In the genomic region with DNA sequence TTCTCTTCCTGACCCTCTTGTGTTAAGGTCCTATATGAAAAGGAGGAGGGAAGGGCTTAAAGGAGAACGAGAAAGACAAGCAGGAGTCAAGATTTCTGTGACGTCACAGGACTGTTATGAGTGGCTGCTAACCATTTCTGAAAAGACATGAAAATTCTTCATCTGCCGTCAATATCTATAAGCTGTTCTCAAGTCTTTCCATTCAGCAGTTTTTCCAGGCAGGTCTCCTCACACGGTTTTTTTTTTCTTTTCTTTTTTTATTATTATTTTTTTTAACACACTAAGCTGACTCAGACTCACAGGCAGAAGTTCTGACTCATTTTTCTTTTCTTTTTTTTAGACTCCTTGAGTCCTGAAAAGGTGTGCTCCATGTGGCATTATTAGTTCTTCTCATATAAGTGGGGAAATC, we compare ENCODE assay signal across 16 cellular contexts.
DNase-seq lines count a peak whose midpoint lies in the region; ATAC-seq, FAIRE-seq and TF ChIP-seq lines count a peak whose summit lies in the region.
"Had no signal": no experiment of that assay in that cellular context is flagged by ENCODE, and none has a peak within 500 bp of the region (broad histone marks: within the 10 kb centered on the region; RNA-seq: fewer than 3 reads in every experiment).

No MANE protein-coding gene starts in this region.

- no peaks in the 10 kb centered on the region for H3K9me2 ChIP-seq in OCI-LY7 (ENCODE audit: insufficient read depth, low read length)

- H3K9me1 ChIP-seq in endothelial cell of umbilical vein (replicated peaks; ENCODE audit: control insufficient read depth, extremely low read depth, insufficient read depth, low read length) = no peaks in the 10 kb centered on the region

- H3K79me2 ChIP-seq in endothelial cell of umbilical vein (ENCODE audit: control insufficient read depth, insufficient read depth, low read length) (no peaks in the 10 kb centered on the region), OCI-LY7 (ENCODE audit: insufficient read depth, low read depth, low read length) (no peaks in the 10 kb centered on the region)

- H3K4me3 Mint-ChIP-seq in stimulated activated naive CD8-positive, alpha-beta T cell treated with anti-CD3 and anti-CD28 coated beads, Interleukin-15, amount 100 ng/mL, for 72 hours = no peak overlapping the region
- no peak overlapping the region for H3K4me3 Mint-ChIP-seq in effector memory CD8-positive, alpha-beta T cell

- dilution Hi-C loops in endothelial cell of umbilical vein (cut with MboI; ENCODE audit: extremely low pct_ligation_motif_present, low sequenced_read_pairs) = no loop called here

- H3K36me3 Mint-ChIP-seq in effector memory CD8-positive, alpha-beta T cell (ENCODE audit: insufficient read depth) = no peaks in the 10 kb centered on the region

- FAIRE-seq in endothelial cell of umbilical vein (lab: Jason Lieb, UNC) = no peak
- no peak for FAIRE-seq in D721Med (lab: Jason Lieb, UNC)

- ATAC-seq in stimulated activated naive CD8-positive, alpha-beta T cell treated with anti-CD3 and anti-CD28 coated beads, Interleukin-15, Interleukin-2, amounts not matched to agents 100 U/mL and 50 U/mL, for 24 hours = peak; percentile 36
- no peak for ATAC-seq in stimulated activated naive CD8-positive, alpha-beta T cell treated with anti-CD3 and anti-CD28 coated beads, Interleukin-15, amount 100 ng/mL, for 72 hours
- ATAC-seq in Panc1 = no peak
- ATAC-seq in effector memory CD8-positive, alpha-beta T cell (replicated peaks) = no peak

- no peak overlapping the region for H3K27ac Mint-ChIP-seq in stimulated activated naive CD8-positive, alpha-beta T cell treated with anti-CD3 and anti-CD28 coated beads, Interleukin-15, amount 100 ng/mL, for 72 hours
- H3K27ac Mint-ChIP-seq in effector memory CD8-positive, alpha-beta T cell = no peak overlapping the region

- no peak overlapping the region for H3K9ac ChIP-seq in endothelial cell of umbilical vein (replicated peaks; ENCODE audit: extremely low read depth, insufficient read depth, low read length)
- H3K9ac ChIP-seq: BLaER1 had no signal

- H3K4me3 ChIP-seq in Panc1 (ENCODE audit: low read depth in 2 of 2, low read length in 2 of 2) = no peak overlapping the region
- no peak overlapping the region for H3K4me3 ChIP-seq in endothelial cell of umbilical vein (replicated peaks in 1 of 3; ENCODE audit: insufficient read depth in 1 of 3, low read depth in 1 of 3, low read length in 3 of 3)
- H3K4me3 ChIP-seq in OCI-LY7 (ENCODE audit: low read depth, low read length, poor library complexity, severe bottlenecking) = no peak overlapping the region
- H3K4me3 ChIP-seq: BLaER1, left ventricle myocardium inferior, SK-N-MC had no signal

- TF ChIP-seq CTCF in Panc1 (IDR thresholded peaks at IDR 0.05) (no peak), endothelial cell of umbilical vein (IDR thresholded peaks at IDR 0.05; ENCODE audit: extremely low read depth in 1 of 2, insufficient read depth in 1 of 2, low read depth in 1 of 2, low read length in 2 of 2) (no peak), D721Med (IDR thresholded peaks at IDR 0.05; ENCODE audit: insufficient read depth, missing control alignments) (no peak), OCI-LY7 (conservative IDR thresholded peaks at IDR 0.05; ENCODE audit: low read length) (no peak)

- CTCF ChIA-PET in Panc1 (lab: Charles Lee) = no interaction called here
- CTCF ChIA-PET in endothelial cell of umbilical vein (lab: Charles Lee) = no interaction called here
- CTCF ChIA-PET in OCI-LY7 (lab: Charles Lee; ENCODE audit: unreplicated experiment) = no interaction called here

- H3K27ac ChIP-seq in Panc1 (ENCODE audit: low read length) (no peak overlapping the region), endothelial cell of umbilical vein (ENCODE audit: insufficient read depth, low read depth, low read length) (no peak overlapping the region), OCI-LY7 (ENCODE audit: low read depth, low read length, poor library complexity, severe bottlenecking) (no peak overlapping the region)
- H3K27ac ChIP-seq: BLaER1, left ventricle myocardium inferior, SK-N-MC had no signal

- POLR2A ChIA-PET in Panc1 (lab: Charles Lee) (interaction anchor here (0.6 kb wide), 1 partner anchor 1290 kb away, joined by 4 read pairs; no protein-coding TSS in a partner anchor), endothelial cell of umbilical vein (lab: Charles Lee) (no interaction called here), OCI-LY7 (lab: Charles Lee) (interaction anchor here (0.7 kb wide), 1 partner anchor 271 kb away, joined by 6 read pairs; no protein-coding TSS in a partner anchor)

- no peak for DNase-seq in stimulated activated naive CD8-positive, alpha-beta T cell treated with anti-CD3 and anti-CD28 coated beads, Interleukin-15, Interleukin-2, amounts not matched to agents 100 U/mL and 50 U/mL, for 24 hours
- DNase-seq in stimulated activated naive CD8-positive, alpha-beta T cell treated with anti-CD3 and anti-CD28 coated beads, Interleukin-15, amount 100 ng/mL, for 72 hours = no peak
- DNase-seq in Panc1 (ENCODE audit: low read depth, low spot score) (peak; percentile 54), endothelial cell of umbilical vein (ENCODE audit: low read depth, low spot score) (peak; percentile 19), D721Med (ENCODE audit: insufficient read length, low spot score) (no peak), NCI-H1417 (lab: John Stamatoyannopoulos, UW) (no peak), OCI-LY7 (ENCODE audit: low spot score) (no peak)
- no peak for DNase-seq in effector memory CD8-positive, alpha-beta T cell
- DNase-seq: activated CD4-positive, alpha-beta T cell treated with anti-CD3 and anti-CD28 coated beads for 48 hours; left ventricle myocardium inferior; NCI-H1105; NCI-H526 treated with DMSO at 0.1 percent for 48 hours; occipital lobe; stimulated activated CD4-positive, alpha-beta T cell treated with anti-CD3 and anti-CD28 coated beads, Interleukin-4, amount 100 ng/mL, for 1 hour had no signal

- H2AFZ ChIP-seq in endothelial cell of umbilical vein (ENCODE audit: low read depth, low read length) (no peak overlapping the region), OCI-LY7 (ENCODE audit: low read length) (no peak overlapping the region)

- in situ Hi-C loops in Panc1 (cut with HindIII; ENCODE audit: low pct_unique_long_range_greater_than_20kb, low sequenced_read_pairs) = no loop called here

- H4K20me1 ChIP-seq in endothelial cell of umbilical vein (replicated peaks; ENCODE audit: control insufficient read depth, extremely low read depth, insufficient read depth, low read length) (no peaks in the 10 kb centered on the region), OCI-LY7 (ENCODE audit: insufficient read depth, low read length) (no peaks in the 10 kb centered on the region)
- H4K20me1 ChIP-seq: BLaER1 had no signal

- no peaks in the 10 kb centered on the region for H3K4me1 ChIP-seq in Panc1 (ENCODE audit: control insufficient read depth, insufficient read depth, low read length)
- H3K4me1 ChIP-seq in endothelial cell of umbilical vein (ENCODE audit: control insufficient read depth, extremely low read depth, insufficient read depth, low read length) = peaks cover 10% of the 10 kb centered on the region
- H3K4me1 ChIP-seq in OCI-LY7 (ENCODE audit: insufficient read depth, low read length, poor library complexity, severe bottlenecking) = no peaks in the 10 kb centered on the region
- H3K4me1 ChIP-seq: BLaER1 had no signal

- H3K9me3 ChIP-seq in Panc1 (ENCODE audit: control insufficient read depth, insufficient read depth, low read depth, low read length) = no peaks in the 10 kb centered on the region
- H3K9me3 ChIP-seq in endothelial cell of umbilical vein (replicated peaks; ENCODE audit: control insufficient read depth, insufficient read depth, low read length) = no peaks in the 10 kb centered on the region
- no peaks in the 10 kb centered on the region for H3K9me3 ChIP-seq in OCI-LY7 (ENCODE audit: low read length)
- H3K9me3 ChIP-seq: BLaER1, left ventricle myocardium inferior had no signal

- H3K9me3 Mint-ChIP-seq in stimulated activated naive CD8-positive, alpha-beta T cell treated with anti-CD3 and anti-CD28 coated beads, Interleukin-15, amount 100 ng/mL, for 72 hours = no peaks in the 10 kb centered on the region
- no peaks in the 10 kb centered on the region for H3K9me3 Mint-ChIP-seq in effector memory CD8-positive, alpha-beta T cell

- peaks cover 11% of the 10 kb centered on the region for H3K27me3 Mint-ChIP-seq in stimulated activated naive CD8-positive, alpha-beta T cell treated with anti-CD3 and anti-CD28 coated beads, Interleukin-15, amount 100 ng/mL, for 72 hours
- peaks cover 1 to 4% of the 10 kb centered on the region in 2 donors for H3K27me3 Mint-ChIP-seq in effector memory CD8-positive, alpha-beta T cell

- H3K36me3 ChIP-seq in Panc1 (ENCODE audit: control insufficient read depth, insufficient read depth, low read length) (no peaks in the 10 kb centered on the region), endothelial cell of umbilical vein (ENCODE audit: control insufficient read depth in 2 of 2, extremely low read depth in 1 of 2, insufficient read depth in 2 of 2, low read length in 2 of 2) (no peaks in the 10 kb centered on the region), OCI-LY7 (ENCODE audit: insufficient read depth, low read length) (no peaks in the 10 kb centered on the region)
- H3K36me3 ChIP-seq: BLaER1, left ventricle myocardium inferior had no signal

- H3K4me1 Mint-ChIP-seq in stimulated activated naive CD8-positive, alpha-beta T cell treated with anti-CD3 and anti-CD28 coated beads, Interleukin-15, amount 100 ng/mL, for 72 hours = no peaks in the 10 kb centered on the region
- H3K4me1 Mint-ChIP-seq in effector memory CD8-positive, alpha-beta T cell (ENCODE audit: low read depth in 2 of 2) = no peaks in the 10 kb centered on the region

- no peak for TF ChIP-seq POLR2A in endothelial cell of umbilical vein (IDR thresholded peaks at IDR 0.05; ENCODE audit: low read depth, low read length)

- no peak overlapping the region for H3K4me2 ChIP-seq in endothelial cell of umbilical vein (ENCODE audit: insufficient read depth, low read length)
- H3K4me2 ChIP-seq in OCI-LY7 (ENCODE audit: low read length) = no peak overlapping the region
- H3K4me2 ChIP-seq: BLaER1 had no signal

- intact Hi-C loops in Panc1 (cut with micrococcal nuclease; ENCODE audit: unreplicated experiment) = no loop called here
- intact Hi-C loops in endothelial cell of umbilical vein (cut with micrococcal nuclease) = no loop called here
- intact Hi-C loops in OCI-LY7 (cut with micrococcal nuclease; ENCODE audit: unreplicated experiment) = no loop called here

- BruUV-seq in Panc1 (replicated peaks; lab: Mats Ljungman, UMichigan) (no TSS peak), endothelial cell of umbilical vein (replicated peaks; lab: Mats Ljungman, UMichigan) (no TSS peak), OCI-LY7 (replicated peaks; lab: Mats Ljungman, UMichigan) (no TSS peak)

- H3K27me3 ChIP-seq in Panc1 (ENCODE audit: control insufficient read depth, insufficient read depth, low read length) (no peaks in the 10 kb centered on the region; the same call in 1 of the 2 replicates), endothelial cell of umbilical vein (ENCODE audit: control insufficient read depth in 2 of 2, insufficient read depth in 2 of 2, low read length in 2 of 2) (peaks cover 0 to 2% of the 10 kb centered on the region in 2 experiments)
- H3K27me3 ChIP-seq: BLaER1 had no signal

TF ChIP-seq in endothelial cell of umbilical vein, 7 proteins besides CTCF, POLR2A, EP300 and RAD21 (continues in another document):
- no peak for TF ChIP-seq EZH2 (IDR thresholded peaks at IDR 0.05; ENCODE audit: borderline replicate concordance, low read depth, low read length, severe bottlenecking)
- no peak for TF ChIP-seq POLR2AphosphoS5 (IDR thresholded peaks at IDR 0.05; ENCODE audit: insufficient read depth, low read depth, low read length)

Comparison
In these comparisons a context has a peak if more than half of its experiments do, and no peak if none do; other contexts are left out.
1. DNase-seq: peak in Panc1 (single experiment) and endothelial cell of umbilical vein (single experiment); none in stimulated activated naive CD8-positive, alpha-beta T cell treated with anti-CD3 and anti-CD28 coated beads, Interleukin-15, Interleukin-2, amounts not matched to agents 100 U/mL and 50 U/mL, for 24 hours (single experiment), stimulated activated naive CD8-positive, alpha-beta T cell treated with anti-CD3 and anti-CD28 coated beads, Interleukin-15, amount 100 ng/mL, for 72 hours (0 of 2), D721Med (single experiment), NCI-H1417 (0 of 3), effector memory CD8-positive, alpha-beta T cell (0 of 3) and OCI-LY7 (single experiment).